8 cellular contexts compared by ENCODE assay signal in genomic region chr2:62706721-62707516, GRCh38. TPM values are rescaled to one million over a fixed set of nuclear protein-coding genes. Genes with fewer than 3 reads are reported as not detected.
DNase-seq lines count a peak whose midpoint lies in the region; ATAC-seq and TF ChIP-seq lines count a peak whose summit lies in the region.

No MANE protein-coding gene starts in this region.

- BruUV-seq in Caco-2 (replicated peaks; lab: Mats Ljungman, UMichigan): no TSS peak

- peaks cover 29% of the 10 kb centered on the region for H3K4me1 Mint-ChIP-seq in Caco-2 (ENCODE audit: low read depth, unreplicated experiment)

- H3K27ac ChIP-seq in dorsolateral prefrontal cortex: peak overlapping the region in 48 of 59 donors; percentile 10 to 95 (median 88)

- H3K36me3 Mint-ChIP-seq in Caco-2 (ENCODE audit: insufficient read depth, unreplicated experiment): peaks cover 38% of the 10 kb centered on the region

- CTCF ChIA-PET in Caco-2 (lab: Charles Lee): no interaction called here

- POLR2A ChIA-PET in Caco-2 (lab: Charles Lee): no interaction called here

- H3K4me1 ChIP-seq in Caco-2 (peaks cover 34% of the 10 kb centered on the region), neuron (ENCODE audit: insufficient read depth, low read length) (peaks cover 13% of the 10 kb centered on the region)

- no peaks in the 10 kb centered on the region for H3K27me3 ChIP-seq in Caco-2 (replicated peaks; ENCODE audit: control insufficient read depth, insufficient read depth, low read length)
- no peaks in the 10 kb centered on the region for H3K27me3 ChIP-seq in dorsolateral prefrontal cortex
- no peaks in the 10 kb centered on the region for H3K27me3 ChIP-seq in neuron (ENCODE audit: insufficient read depth, low read length)

- H3K4me3 Mint-ChIP-seq in Caco-2 (ENCODE audit: unreplicated experiment): peak overlapping the region; percentile 91

- H3K27ac Mint-ChIP-seq in Caco-2 (ENCODE audit: unreplicated experiment): peak overlapping the region; percentile 87

- peak overlapping the region; percentile 86 for H3K4me3 ChIP-seq in Caco-2 (ENCODE audit: low read depth, low read length)
- peak overlapping the region; percentile 57 to 95 (median 82) for H3K4me3 ChIP-seq in dorsolateral prefrontal cortex
- peak overlapping the region; percentile 82 for H3K4me3 ChIP-seq in neuron (ENCODE audit: low read length)

- intact Hi-C loops in Caco-2 (cut with micrococcal nuclease; ENCODE audit: unreplicated experiment): no loop called here
- intact Hi-C loops in dorsolateral prefrontal cortex (cut with DNase I): loop anchor here (5.0 to 10.0 kb wide), 2 partner anchors 250 to 782 kb away; no protein-coding TSS in a partner anchor

- no peak for ATAC-seq in HG02678 (IDR thresholded peaks at IDR 0.05; ENCODE audit: unreplicated experiment)

- H3K9me3 ChIP-seq in Caco-2 (no peaks in the 10 kb centered on the region), neuron (ENCODE audit: low read length) (peaks cover 8% of the 10 kb centered on the region)

- H3K9me3 Mint-ChIP-seq in Caco-2 (ENCODE audit: unreplicated experiment): no peaks in the 10 kb centered on the region

- H3K27me3 Mint-ChIP-seq in Caco-2 (ENCODE audit: insufficient read depth, unreplicated experiment): no peaks in the 10 kb centered on the region

- DNase-seq in Caco-2: no peak
- DNase-seq in NCI-H146 treated with DMSO at 0.1 percent for 48 hours (lab: John Stamatoyannopoulos, UW; ENCODE audit: unreplicated experiment): peak; percentile 2
- DNase-seq in dorsolateral prefrontal cortex: peak in 1 of 10 donors; percentile 11
- no peak for DNase-seq in medulla oblongata (ENCODE audit: extremely low spot score)
- no peak for DNase-seq in DMS114 treated with DMSO at 0.1 percent for 48 hours (lab: John Stamatoyannopoulos, UW; ENCODE audit: unreplicated experiment)
- no peak for DNase-seq in NCI-H1436 (lab: John Stamatoyannopoulos, UW)

- H2AFZ ChIP-seq in neuron (ENCODE audit: low read depth, low read length): peak overlapping the region; percentile 88

- no peak for TF ChIP-seq CTCF in Caco-2 (IDR thresholded peaks at IDR 0.05; ENCODE audit: insufficient read depth in 1 of 2, low read depth in 1 of 2, low read length in 1 of 2, severe bottlenecking in 1 of 2, unreplicated experiment in 1 of 2)
- TF ChIP-seq CTCF in dorsolateral prefrontal cortex (IDR thresholded peaks at IDR 0.05 in 54 of 56, conservative IDR thresholded peaks at IDR 0.05 in 2 of 56; ENCODE audit: low read depth in 1 of 56, partially characterized antibody in 56 of 56): no peak

- H3K36me3 ChIP-seq in Caco-2 (ENCODE audit: control insufficient read depth, insufficient read depth, low read length) (no peaks in the 10 kb centered on the region), neuron (ENCODE audit: insufficient read depth, low read length) (peaks cover 20% of the 10 kb centered on the region)

RNA-seq across cellular contexts. Expression of gene EHBP1, which starts 1.4 kb away (rescaled TPM):
- total RNA-seq in Caco-2 (2022): 120 and 123 TPM in 2 replicates
- total RNA-seq in dorsolateral prefrontal cortex: 100 to 1,000 TPM in 82 of 120 experiments, 10 to 100 TPM in 38; 66.5 to 148 (median 107) TPM
